In genomic region chr12:86748874-86749273, GRCh38 we compare ENCODE assay signal across 20 cellular contexts.
"Had no signal": no experiment of that assay in that cellular context is flagged by ENCODE, and none has a peak within 500 bp of the region (broad histone marks: within the 10 kb centered on the region; RNA-seq: fewer than 3 reads in every experiment).

No MANE protein-coding gene starts in this region.

- H3K9me3 ChIP-seq: left ventricle myocardium inferior, stomach, suprapubic skin, tibial nerve had no signal

- H3K4me1 ChIP-seq: left ventricle myocardium inferior, neural progenitor cell, stomach, suprapubic skin, tibial nerve had no signal

- H3K27ac ChIP-seq: left ventricle myocardium inferior, neural progenitor cell, stomach, suprapubic skin, tibial nerve, WERI-Rb-1 had no signal

- H3K9ac ChIP-seq: neural progenitor cell had no signal

- DNase-seq: activated CD4-positive, alpha-beta T cell treated with anti-CD3 and anti-CD28 coated beads, Interleukin-2, amount 50 U/mL, for 1 hour; activated CD4-positive, CD25-positive, alpha-beta regulatory T cell treated with anti-CD3 and anti-CD28 coated beads, Interleukin-2, amount 50 U/mL, for 72 hours; activated gamma-delta T cell treated with Interleukin-2 at 50 U/mL for 16 hours; activated T-cell treated with anti-CD3 and anti-CD28 coated beads, Interleukin-2, amount 50 U/mL, for 1 hour; aorta; foreskin melanocyte; kidney; left ventricle myocardium inferior; mammary epithelial cell; naive thymus-derived CD8-positive, alpha-beta T cell; posterior cingulate gyrus; stimulated activated CD4-positive, alpha-beta T cell treated with anti-CD3 and anti-CD28 coated beads, Interleukin-15, amount 100 ng/mL, for 24 hours; stomach; WERI-Rb-1 had no signal

- H2AFZ ChIP-seq: neural progenitor cell had no signal

- H3K36me3 ChIP-seq: left ventricle myocardium inferior, neural progenitor cell, stomach, suprapubic skin, tibial nerve, WERI-Rb-1 had no signal

- H3K27me3 ChIP-seq: neural progenitor cell, stomach, suprapubic skin, tibial nerve had no signal

- H3K4me2 ChIP-seq: neural progenitor cell, smooth muscle cell had no signal

- H3K4me3 ChIP-seq: left ventricle myocardium inferior, neural progenitor cell, smooth muscle cell, stomach, suprapubic skin, tibial nerve had no signal

- ATAC-seq: naive thymus-derived CD8-positive, alpha-beta T cell; sciatic nerve; stimulated activated memory B cell treated with anti-CD40 and anti-IgM and Interleukin-4, amounts not matched to agents 10 μg/mL and 1 μg/mL and 100 μg/mL, for 72 hours had no signal
